ENCODE assay signal across 12 cellular contexts in genomic region chr9:124652203-124652992, GRCh38.
DNase-seq lines count a peak whose midpoint lies in the region; ATAC-seq and TF ChIP-seq lines count a peak whose summit lies in the region.
"Had no signal": no experiment of that assay in that cellular context is flagged by ENCODE, and none has a peak within 500 bp of the region (broad histone marks: within the 10 kb centered on the region; RNA-seq: fewer than 3 reads in every experiment).

No MANE protein-coding gene starts in this region.

- TF ChIP-seq POLR2A in uterus (IDR thresholded peaks at IDR 0.05), result no peak

- H3K9me3 ChIP-seq in left lung (no peaks in the 10 kb centered on the region), uterus (no peaks in the 10 kb centered on the region)

- H3K4me3 ChIP-seq in left lung, result no peak overlapping the region
- no peak overlapping the region for H3K4me3 ChIP-seq in uterus

- ATAC-seq in left lung (peak; percentile 97), GM19463 (IDR thresholded peaks at IDR 0.05; ENCODE audit: unreplicated experiment) (no peak), left colon (no peak)
- ATAC-seq: sciatic nerve had no signal

- H3K27me3 ChIP-seq in left lung (no peaks in the 10 kb centered on the region), uterus (no peaks in the 10 kb centered on the region)

- intact Hi-C loops in left lung (cut with DNase I), result no loop called here
- intact Hi-C loops in uterus (cut with DNase I; ENCODE audit: low total_unique reads), result no loop called here
- intact Hi-C loops in left colon (cut with DNase I, micrococcal nuclease), result no loop called here

- H3K36me3 ChIP-seq in left lung, result no peaks in the 10 kb centered on the region
- H3K36me3 ChIP-seq in uterus, result no peaks in the 10 kb centered on the region

- TF ChIP-seq CTCF in AG09319 (IDR thresholded peaks at IDR 0.05; ENCODE audit: low read depth, low read length) (no peak), left lung (IDR thresholded peaks at IDR 0.05) (no peak), uterus (IDR thresholded peaks at IDR 0.05) (no peak)

- H3K27ac ChIP-seq in left lung (peak overlapping the region; percentile 1 to 65), uterus (no peak overlapping the region)

- DNase-seq in AG09319 (ENCODE audit: extremely low read depth, low read depth) (peak; percentile 88), NCI-H2227 treated with DMSO at 0.1 percent for 48 hours (lab: John Stamatoyannopoulos, UW) (peak; percentile 8), cerebellar cortex (ENCODE audit: low spot score) (peak; percentile 41), left lung (peak in 1 of 2 donors; percentile 56), uterus (no peak), C1 segment of cervical spinal cord (lab: John Stamatoyannopoulos, UW) (no peak), left colon (no peak)
- DNase-seq: activated gamma-delta T cell treated with Interleukin-2 at 50 U/mL for 16 hours; CD4-positive, alpha-beta memory T cell; NCI-H1105 treated with DMSO at 0.1 percent for 48 hours had no signal

- H3K4me1 ChIP-seq in left lung (no peaks in the 10 kb centered on the region), uterus (no peaks in the 10 kb centered on the region)

Comparison
In these comparisons a context has a peak if more than half of its experiments do, and no peak if none do; other contexts are left out.
1. DNase-seq: peak in AG09319 (single experiment), NCI-H2227 treated with DMSO at 0.1 percent for 48 hours (single experiment) and cerebellar cortex (single experiment); none in uterus (0 of 2), C1 segment of cervical spinal cord (0 of 14) and left colon (0 of 2).
2. H3K27ac ChIP-seq: peak in left lung (2 of 2); none in uterus (0 of 2).